In genomic region chr3:59456852-59457485, GRCh38 we compare ENCODE assay signal across 10 cellular contexts.
DNase-seq lines count a peak whose midpoint lies in the region; ATAC-seq and TF ChIP-seq lines count a peak whose summit lies in the region.
"Had no signal": no experiment of that assay in that cellular context is flagged by ENCODE, and none has a peak within 500 bp of the region (broad histone marks: within the 10 kb centered on the region; RNA-seq: fewer than 3 reads in every experiment).

No MANE protein-coding gene starts in this region.

- H3K9me3 Mint-ChIP-seq in activated naive CD4-positive, alpha-beta T cell treated with anti-CD3 and anti-CD28 coated beads, Interleukin-2, amount 10 ng/mL, durations not matched to agents 7 days and 5 days: peaks cover 30% of the 10 kb centered on the region
- H3K9me3 Mint-ChIP-seq in stimulated activated effector memory CD8-positive, alpha-beta T cell treated with anti-CD3 and anti-CD28 coated beads, Interleukin-12 subunit alpha, Interleukin-12 subunit beta, amount 100 ng/mL, for 72 hours: peaks cover 5% of the 10 kb centered on the region
- H3K9me3 Mint-ChIP-seq in glutamatergic neuron (ENCODE audit: unreplicated experiment): peaks cover 1% of the 10 kb centered on the region

- no peaks in the 10 kb centered on the region for H3K4me1 ChIP-seq in adrenal gland (replicated peaks in 1 of 2)
- H3K4me1 ChIP-seq: heart right ventricle had no signal

- H3K4me1 Mint-ChIP-seq in activated naive CD4-positive, alpha-beta T cell treated with anti-CD3 and anti-CD28 coated beads, Interleukin-2, amount 10 ng/mL, durations not matched to agents 7 days and 5 days: peaks cover 34% of the 10 kb centered on the region
- H3K4me1 Mint-ChIP-seq in stimulated activated effector memory CD8-positive, alpha-beta T cell treated with anti-CD3 and anti-CD28 coated beads, Interleukin-12 subunit alpha, Interleukin-12 subunit beta, amount 100 ng/mL, for 72 hours: peaks cover 34% of the 10 kb centered on the region
- H3K4me1 Mint-ChIP-seq in glutamatergic neuron (ENCODE audit: low read depth, unreplicated experiment): no peaks in the 10 kb centered on the region

- intact Hi-C loops in adrenal gland (cut with DNase I): no loop called here

- no peak for TF ChIP-seq CTCF in glutamatergic neuron (IDR thresholded peaks at IDR 0.05; ENCODE audit: partially characterized antibody, unreplicated experiment)
- TF ChIP-seq CTCF in adrenal gland (IDR thresholded peaks at IDR 0.05): no peak

- ATAC-seq in GM21619 (IDR thresholded peaks at IDR 0.05; ENCODE audit: unreplicated experiment): peak; percentile 98
- ATAC-seq in HG03342 (IDR thresholded peaks at IDR 0.05; ENCODE audit: unreplicated experiment): peak; percentile 92
- ATAC-seq in stimulated activated effector memory CD8-positive, alpha-beta T cell treated with anti-CD3 and anti-CD28 coated beads, Interleukin-12 subunit alpha, Interleukin-12 subunit beta, amount 100 ng/mL, for 72 hours: peak; percentile 99
- ATAC-seq: heart right ventricle had no signal

- H3K27me3 ChIP-seq in adrenal gland: no peaks in the 10 kb centered on the region
- H3K27me3 ChIP-seq: cardiac muscle cell, heart right ventricle had no signal

- no peaks in the 10 kb centered on the region for H3K27me3 Mint-ChIP-seq in activated naive CD4-positive, alpha-beta T cell treated with anti-CD3 and anti-CD28 coated beads, Interleukin-2, amount 10 ng/mL, durations not matched to agents 7 days and 5 days
- H3K27me3 Mint-ChIP-seq in glutamatergic neuron (ENCODE audit: unreplicated experiment): peaks cover 5% of the 10 kb centered on the region

- TF ChIP-seq POLR2A in adrenal gland (IDR thresholded peaks at IDR 0.05): no peak

- no peaks in the 10 kb centered on the region for H3K9me3 ChIP-seq in adrenal gland (replicated peaks in 1 of 3)

- no peak overlapping the region for H3K27ac Mint-ChIP-seq in activated naive CD4-positive, alpha-beta T cell treated with anti-CD3 and anti-CD28 coated beads, Interleukin-2, amount 10 ng/mL, durations not matched to agents 7 days and 5 days
- no peak overlapping the region for H3K27ac Mint-ChIP-seq in stimulated activated effector memory CD8-positive, alpha-beta T cell treated with anti-CD3 and anti-CD28 coated beads, Interleukin-12 subunit alpha, Interleukin-12 subunit beta, amount 100 ng/mL, for 72 hours
- no peak overlapping the region for H3K27ac Mint-ChIP-seq in glutamatergic neuron (ENCODE audit: unreplicated experiment)

- H3K27ac ChIP-seq in adrenal gland: no peak overlapping the region
- H3K27ac ChIP-seq: cardiac muscle cell, heart right ventricle had no signal

- H3K36me3 ChIP-seq in adrenal gland (replicated peaks in 1 of 2): no peaks in the 10 kb centered on the region
- H3K36me3 ChIP-seq: cardiac muscle cell, heart right ventricle had no signal

- CTCF ChIA-PET in activated naive CD4-positive, alpha-beta T cell treated with anti-CD3 and anti-CD28 coated beads, Interleukin-2, amount 10 ng/mL, durations not matched to agents 7 days and 5 days (lab: Charles Lee): interaction anchor here (0.6 to 1.9 kb wide), 4 partner anchors 13 to 401 kb away, joined by 3 to 9 read pairs (median 4); no protein-coding TSS in a partner anchor

- DNase-seq in activated naive CD4-positive, alpha-beta T cell treated with Interleukin-2 at 50 U/mL for 16 hours: peak; percentile 24
- no peak for DNase-seq in activated naive CD4-positive, alpha-beta T cell treated with anti-CD3 and anti-CD28 coated beads, Interleukin-2, amount 10 ng/mL, durations not matched to agents 7 days and 5 days
- peak; percentile 20 to 65 for DNase-seq in stimulated activated effector memory CD8-positive, alpha-beta T cell treated with anti-CD3 and anti-CD28 coated beads, Interleukin-12 subunit alpha, Interleukin-12 subunit beta, amount 100 ng/mL, for 72 hours (ENCODE audit: low spot score in 2 of 2)
- DNase-seq in glutamatergic neuron: no peak
- DNase-seq in nucleus accumbens (lab: John Stamatoyannopoulos, UW): no peak
- no peak for DNase-seq in adrenal gland
- DNase-seq: heart right ventricle had no signal

- WGBS in adrenal gland, 4 donors: 78 to 86% (median 83%) methylated on average over 7 of the region's 7 CpGs

- no peak overlapping the region for H3K4me3 ChIP-seq in adrenal gland
- H3K4me3 ChIP-seq: cardiac muscle cell, heart right ventricle had no signal

- H3K36me3 Mint-ChIP-seq in activated naive CD4-positive, alpha-beta T cell treated with anti-CD3 and anti-CD28 coated beads, Interleukin-2, amount 10 ng/mL, durations not matched to agents 7 days and 5 days: peaks cover 24% of the 10 kb centered on the region
- no peaks in the 10 kb centered on the region for H3K36me3 Mint-ChIP-seq in stimulated activated effector memory CD8-positive, alpha-beta T cell treated with anti-CD3 and anti-CD28 coated beads, Interleukin-12 subunit alpha, Interleukin-12 subunit beta, amount 100 ng/mL, for 72 hours
- no peaks in the 10 kb centered on the region for H3K36me3 Mint-ChIP-seq in glutamatergic neuron (ENCODE audit: unreplicated experiment)

- H3K4me3 Mint-ChIP-seq in activated naive CD4-positive, alpha-beta T cell treated with anti-CD3 and anti-CD28 coated beads, Interleukin-2, amount 10 ng/mL, durations not matched to agents 7 days and 5 days: no peak overlapping the region
- no peak overlapping the region for H3K4me3 Mint-ChIP-seq in stimulated activated effector memory CD8-positive, alpha-beta T cell treated with anti-CD3 and anti-CD28 coated beads, Interleukin-12 subunit alpha, Interleukin-12 subunit beta, amount 100 ng/mL, for 72 hours
- no peak overlapping the region for H3K4me3 Mint-ChIP-seq in glutamatergic neuron (ENCODE audit: unreplicated experiment)

Comparison
In these comparisons a context has a peak if more than half of its experiments do, and no peak if none do; other contexts are left out.
1. DNase-seq: peak in activated naive CD4-positive, alpha-beta T cell treated with Interleukin-2 at 50 U/mL for 16 hours (single experiment) and stimulated activated effector memory CD8-positive, alpha-beta T cell treated with anti-CD3 and anti-CD28 coated beads, Interleukin-12 subunit alpha, Interleukin-12 subunit beta, amount 100 ng/mL, for 72 hours (2 of 2); none in activated naive CD4-positive, alpha-beta T cell treated with anti-CD3 and anti-CD28 coated beads, Interleukin-2, amount 10 ng/mL, durations not matched to agents 7 days and 5 days (single experiment), glutamatergic neuron (single experiment), nucleus accumbens (0 of 56) and adrenal gland (0 of 7).
2. Peak in every context shown above with its lines, with median percentiles within 50 percentile points of each other: ATAC-seq.